Comparison of ENCODE assay signal across 23 cellular contexts in genomic region chr1:234197839-234198238, GRCh38.
"Had no signal": no experiment of that assay in that cellular context is flagged by ENCODE, and none has a peak within 500 bp of the region (broad histone marks: within the 10 kb centered on the region; RNA-seq: fewer than 3 reads in every experiment).

No MANE protein-coding gene starts in this region.

- ATAC-seq: HepG2, Panc1, PC-3, T-cell had no signal

- DNase-seq: IMR-90; Karpas-422; KG1; MG63; NCI-H1092; NCI-H1105 treated with DMSO at 0.1 percent for 48 hours; NCI-H1417 treated with DMSO at 0.1 percent for 48 hours; NCI-H187; NCI-H2029; NCI-H2081 treated with DMSO at 0.1 percent for 48 hours; NCI-H226; NCI-H446; NCI-H510A; NCI-H524 treated with DMSO at 0.1 percent for 48 hours; NCI-H748 treated with DMSO at 0.1 percent for 48 hours; NK-92 treated with Interleukin-12 subunit alpha and Interleukin-12 subunit beta, amount 100 ng/mL, for 24 hours; PC-3; SHP77; SK-N-SH; SW 1271; T-cell had no signal
